22 cellular contexts compared by ENCODE assay signal in genomic region chr15:63556736-63557135, GRCh38.
"Had no signal": no experiment of that assay in that cellular context is flagged by ENCODE, and none has a peak within 500 bp of the region (broad histone marks: within the 10 kb centered on the region; RNA-seq: fewer than 3 reads in every experiment).

No MANE protein-coding gene starts in this region.

- H3K4me3 Mint-ChIP-seq: activated B cell treated with CpG ODN at 0.5 μM for 24 hours; activated CD4-positive, alpha-beta T cell treated with anti-CD3 and anti-CD28 coated beads, Interleukin-2, amount 10 ng/mL, durations not matched to agents 7 days and 5 days; activated CD8-positive, alpha-beta T cell treated with anti-CD3 and anti-CD28 coated beads for 36 hours; activated naive CD8-positive, alpha-beta T cell treated with anti-CD3 and anti-CD28 coated beads for 36 hours; activated T-cell treated with anti-CD3 and anti-CD28 coated beads, Interleukin-2, amount 50 U/mL, for 72 hours had no signal

- H3K27me3 Mint-ChIP-seq: activated B cell treated with CpG ODN at 0.5 μM for 24 hours; activated CD4-positive, alpha-beta T cell treated with anti-CD3 and anti-CD28 coated beads, Interleukin-2, amount 10 ng/mL, durations not matched to agents 7 days and 5 days; activated CD8-positive, alpha-beta T cell treated with anti-CD3 and anti-CD28 coated beads for 36 hours; activated naive CD8-positive, alpha-beta T cell treated with anti-CD3 and anti-CD28 coated beads for 36 hours had no signal

- H3K4me3 ChIP-seq: cardiac muscle cell, SK-N-MC had no signal

- ATAC-seq: activated CD8-positive, alpha-beta T cell treated with anti-CD3 and anti-CD28 coated beads for 36 hours; activated T-cell treated with anti-CD3 and anti-CD28 coated beads, Interleukin-2, amount 50 U/mL, for 72 hours; Right ventricle myocardium inferior had no signal

- H3K9ac ChIP-seq: KMS-11 had no signal

- H3K36me3 ChIP-seq: cardiac muscle cell had no signal

- H3K4me2 ChIP-seq: KMS-11 had no signal

- H3K27ac Mint-ChIP-seq: activated CD4-positive, alpha-beta T cell treated with anti-CD3 and anti-CD28 coated beads, Interleukin-2, amount 10 ng/mL, durations not matched to agents 7 days and 5 days; activated T-helper 2 cell treated with anti-CD3 and anti-CD28 coated beads, Interferon-gamma antibody, Interleukin-2, Interleukin-4, amounts not matched to agents 10 μg/mL and 5 μg/mL and 100 μg/mL, durations not matched to agents 14 hours and 24 hours and 36 hours had no signal

- H3K9me3 Mint-ChIP-seq: activated B cell treated with CpG ODN at 0.5 μM for 24 hours; activated CD4-positive, alpha-beta T cell treated with anti-CD3 and anti-CD28 coated beads, Interleukin-2, amount 10 ng/mL, durations not matched to agents 7 days and 5 days; activated CD8-positive, alpha-beta T cell treated with anti-CD3 and anti-CD28 coated beads for 36 hours; activated naive CD8-positive, alpha-beta T cell treated with anti-CD3 and anti-CD28 coated beads for 36 hours; activated T-cell treated with anti-CD3 and anti-CD28 coated beads, Interleukin-2, amount 50 U/mL, for 72 hours; activated T-helper 2 cell treated with anti-CD3 and anti-CD28 coated beads, Interferon-gamma antibody, Interleukin-2, Interleukin-4, amounts not matched to agents 10 μg/mL and 5 μg/mL and 100 μg/mL, durations not matched to agents 14 hours and 24 hours and 36 hours had no signal

- H3K27me3 ChIP-seq: brain microvascular endothelial cell, cardiac muscle cell had no signal

- H3K27ac ChIP-seq: brain microvascular endothelial cell, cardiac muscle cell, KMS-11, SK-N-MC had no signal

- DNase-seq: activated B cell treated with CpG ODN at 0.5 μM for 24 hours; activated CD4-positive, alpha-beta T cell treated with anti-CD3 and anti-CD28 coated beads for 1 hour; activated CD4-positive, alpha-beta T cell treated with anti-CD3 and anti-CD28 coated beads, Interleukin-2, amount 10 ng/mL, durations not matched to agents 7 days and 5 days; activated CD8-positive, alpha-beta memory T cell treated with anti-CD3 and anti-CD28 coated beads, Interleukin-2, amount 50 U/mL, for 4 hours; activated CD8-positive, alpha-beta T cell treated with anti-CD3 and anti-CD28 coated beads for 36 hours; activated naive CD8-positive, alpha-beta T cell treated with anti-CD3 and anti-CD28 coated beads for 36 hours; activated T-cell treated with anti-CD3 and anti-CD28 coated beads, Interleukin-2, amount 50 U/mL, for 72 hours; brain microvascular endothelial cell; NCI-H1092; NCI-H1417; NCI-H1930; NCI-H2171; NCI-H2227 treated with DMSO at 0.1 percent for 48 hours; NCI-H446 treated with DMSO at 0.1 percent for 48 hours; NCI-H526; NCI-H774; RPMI8226 had no signal
